1 cellular context compared by ENCODE assay signal in the genomic region with DNA sequence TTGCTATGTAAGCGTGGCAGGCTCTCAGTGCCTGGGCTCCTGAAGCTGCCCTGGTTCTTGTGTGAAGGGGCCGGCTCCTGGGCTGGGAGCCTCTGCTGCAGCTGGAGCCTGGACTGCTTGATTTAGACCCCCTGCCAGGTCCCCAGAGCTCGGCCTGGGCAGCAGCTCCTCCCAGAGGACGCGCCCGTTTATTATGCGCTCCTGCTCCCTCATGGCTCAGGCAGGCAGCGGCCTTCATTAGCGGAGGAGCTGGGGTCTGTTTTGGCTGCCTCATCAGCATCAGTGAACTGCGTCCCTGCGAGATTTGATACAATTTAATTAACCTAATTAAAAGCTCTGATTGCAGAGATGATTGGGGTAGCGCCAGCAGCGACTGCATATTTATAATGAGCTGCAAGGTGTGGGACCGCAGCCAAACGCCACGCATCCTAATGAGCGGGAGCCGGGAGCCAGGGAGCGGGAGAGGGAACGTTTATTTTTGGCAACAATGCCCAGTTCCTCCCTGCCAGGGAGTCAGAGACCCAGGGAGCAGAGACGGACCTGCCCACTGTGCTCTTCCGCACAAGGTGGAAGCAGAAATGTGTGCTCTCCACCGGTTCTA.
TF ChIP-seq lines count a peak whose summit lies in the region.

No MANE protein-coding gene starts in this region.

TF ChIP-seq in HEK293, 187 proteins besides CTCF, POLR2A, EP300 and RAD21 (continued from another document):
- TF ChIP-seq ZNF404 (tag by site-specific recombination; IDR thresholded peaks at IDR 0.05) (no peak), ZBTB48 (tag by site-specific recombination; IDR thresholded peaks at IDR 0.05) (peak; percentile 83), ZNF10 (tag by site-specific recombination; IDR thresholded peaks at IDR 0.05) (peak; percentile 72; the same call in 1 of the 2 replicates), ZEB2 (tag by site-specific recombination; IDR thresholded peaks at IDR 0.05) (0 out of 2 replicates have a peak, but pooled peaks have one; percentile 21), ZNF768 (tag by site-specific recombination; IDR thresholded peaks at IDR 0.05) (no peak), ZNF561 (tag by site-specific recombination; IDR thresholded peaks at IDR 0.05; ENCODE audit: borderline replicate concordance) (0 out of 2 replicates have a peak, but pooled peaks have one; percentile 63), ZNF629 (tag by site-specific recombination; IDR thresholded peaks at IDR 0.05) (no peak), ZNF239 (tag by site-specific recombination; IDR thresholded peaks at IDR 0.05) (no peak), GLIS2 (tag by site-specific recombination; IDR thresholded peaks at IDR 0.05) (peak; percentile 53; the same call in 1 of the 2 replicates), ZNF660 (tag by site-specific recombination; IDR thresholded peaks at IDR 0.05) (0 out of 2 replicates have a peak, but pooled peaks have one; percentile 36), ZNF394 (tag by site-specific recombination; IDR thresholded peaks at IDR 0.05; ENCODE audit: borderline replicate concordance) (peak; percentile 47; the same call in 1 of the 2 replicates), ZIC2 (tag by site-specific recombination; IDR thresholded peaks at IDR 0.05) (peak; percentile 52), ZNF24 (tag by site-specific recombination; IDR thresholded peaks at IDR 0.05) (0 out of 2 replicates have a peak, but pooled peaks have one; percentile 33), OSR2 (tag by site-specific recombination; IDR thresholded peaks at IDR 0.05) (peak; percentile 86), ZFHX2 (tag by site-specific recombination; conservative IDR thresholded peaks at IDR 0.05) (no peak), ZNF112 (tag by site-specific recombination; IDR thresholded peaks at IDR 0.05) (no peak), KLF17 (tag by site-specific recombination; IDR thresholded peaks at IDR 0.05) (peak; percentile 11; the same call in 1 of the 2 replicates), ZBTB44 (tag by site-specific recombination; IDR thresholded peaks at IDR 0.05) (peak; percentile 94), ZFP3 (tag by site-specific recombination; IDR thresholded peaks at IDR 0.05; ENCODE audit: low read depth) (no peak), ZNF843 (tag by site-specific recombination; IDR thresholded peaks at IDR 0.05) (no peak), ZNF449 (tag by site-specific recombination; IDR thresholded peaks at IDR 0.05) (peak; percentile 31; the same call in 1 of the 2 replicates)
- TF ChIP-seq, protein P1, sequence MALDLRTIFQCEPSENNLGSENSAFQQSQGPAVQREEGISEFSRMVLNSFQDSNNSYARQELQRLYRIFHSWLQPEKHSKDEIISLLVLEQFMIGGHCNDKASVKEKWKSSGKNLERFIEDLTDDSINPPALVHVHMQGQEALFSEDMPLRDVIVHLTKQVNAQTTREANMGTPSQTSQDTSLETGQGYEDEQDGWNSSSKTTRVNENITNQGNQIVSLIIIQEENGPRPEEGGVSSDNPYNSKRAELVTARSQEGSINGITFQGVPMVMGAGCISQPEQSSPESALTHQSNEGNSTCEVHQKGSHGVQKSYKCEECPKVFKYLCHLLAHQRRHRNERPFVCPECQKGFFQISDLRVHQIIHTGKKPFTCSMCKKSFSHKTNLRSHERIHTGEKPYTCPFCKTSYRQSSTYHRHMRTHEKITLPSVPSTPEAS (tag by site-specific recombination; IDR thresholded peaks at IDR 0.05) = 0 out of 2 replicates have a peak, but pooled peaks have one; percentile 3
TF ChIP-seq in HEK293: peak in this region for 24.
